Comparison of ENCODE assay signal across 17 cellular contexts in genomic region chr1:221419513-221420088, GRCh38.
DNase-seq lines count a peak whose midpoint lies in the region; ATAC-seq and TF ChIP-seq lines count a peak whose summit lies in the region.
"Had no signal": no experiment of that assay in that cellular context is flagged by ENCODE, and none has a peak within 500 bp of the region (broad histone marks: within the 10 kb centered on the region; RNA-seq: fewer than 3 reads in every experiment).

No MANE protein-coding gene starts in this region.

- no peak for TF ChIP-seq CTCF in AG09319 (IDR thresholded peaks at IDR 0.05; ENCODE audit: low read depth, low read length)
- TF ChIP-seq CTCF in astrocyte of the spinal cord (IDR thresholded peaks at IDR 0.05; ENCODE audit: low read depth, low read length) = no peak
- TF ChIP-seq CTCF in coronary artery (IDR thresholded peaks at IDR 0.05) = no peak

- peak; percentile 51 for DNase-seq in AG09319 (ENCODE audit: extremely low read depth, low read depth)
- DNase-seq in HS-5 (ENCODE audit: low read depth) = peak; percentile 53
- peak; percentile 86 for DNase-seq in astrocyte of the spinal cord (ENCODE audit: low read depth, low spot score)
- peak; percentile 20 for DNase-seq in glomerular visceral epithelial cell (ENCODE audit: extremely low spot score)
- DNase-seq in stimulated activated naive CD8-positive, alpha-beta T cell treated with anti-CD3 and anti-CD28 coated beads, Interleukin-15, amount 100 ng/mL, for 72 hours = no peak
- no peak for DNase-seq in T1000 (lab: John Stamatoyannopoulos, UW)
- no peak for DNase-seq in coronary artery (ENCODE audit: low spot score)
- DNase-seq in HT-29 (ENCODE audit: low spot score) = no peak
- DNase-seq: activated CD4-positive, alpha-beta memory T cell treated with anti-CD3 and anti-CD28 coated beads, Interleukin-2, amount 10 ng/mL, durations not matched to agents 7 days and 5 days; GDM1; NCI-H1092; NCI-H510A treated with DMSO at 0.1 percent for 48 hours; Peyer's patch; psoas muscle; stimulated activated CD4-positive, alpha-beta T cell treated with anti-CD3 and anti-CD28 coated beads, Interleukin-4, amount 100 ng/mL, for 4 hours had no signal

- no peak overlapping the region for H3K4me3 ChIP-seq in astrocyte of the spinal cord (ENCODE audit: low read depth, low read length)
- H3K4me3 ChIP-seq in coronary artery = no peak overlapping the region
- H3K4me3 ChIP-seq: BLaER1 treated with 17β-estradiol and CSF1 and Interleukin-3, amounts not matched to agents 10 nM and 100 nM; Peyer's patch; psoas muscle had no signal

- no peaks in the 10 kb centered on the region for H3K9me3 Mint-ChIP-seq in stimulated activated naive CD8-positive, alpha-beta T cell treated with anti-CD3 and anti-CD28 coated beads, Interleukin-15, amount 100 ng/mL, for 72 hours
- H3K9me3 Mint-ChIP-seq: activated CD4-positive, alpha-beta memory T cell treated with anti-CD3 and anti-CD28 coated beads, Interleukin-2, amount 10 ng/mL, durations not matched to agents 7 days and 5 days; stimulated activated naive CD8-positive, alpha-beta T cell treated with anti-CD3 and anti-CD28 coated beads, Interleukin-15, Interleukin-2, amounts not matched to agents 100 ng/mL and 50 ng/mL, for 24 hours had no signal

- no peak overlapping the region for H3K4me3 Mint-ChIP-seq in stimulated activated naive CD8-positive, alpha-beta T cell treated with anti-CD3 and anti-CD28 coated beads, Interleukin-15, amount 100 ng/mL, for 72 hours
- H3K4me3 Mint-ChIP-seq: activated CD4-positive, alpha-beta memory T cell treated with anti-CD3 and anti-CD28 coated beads, Interleukin-2, amount 10 ng/mL, durations not matched to agents 7 days and 5 days; stimulated activated naive CD8-positive, alpha-beta T cell treated with anti-CD3 and anti-CD28 coated beads, Interleukin-15, Interleukin-2, amounts not matched to agents 100 ng/mL and 50 ng/mL, for 24 hours had no signal

- H3K27ac ChIP-seq in coronary artery = no peak overlapping the region
- H3K27ac ChIP-seq: BLaER1 treated with 17β-estradiol and CSF1 and Interleukin-3, amounts not matched to agents 10 nM and 100 nM; Peyer's patch; psoas muscle had no signal

- ATAC-seq in stimulated activated naive CD8-positive, alpha-beta T cell treated with anti-CD3 and anti-CD28 coated beads, Interleukin-15, amount 100 ng/mL, for 72 hours = no peak

- H3K4me1 Mint-ChIP-seq in stimulated activated naive CD8-positive, alpha-beta T cell treated with anti-CD3 and anti-CD28 coated beads, Interleukin-15, amount 100 ng/mL, for 72 hours = no peaks in the 10 kb centered on the region
- H3K4me1 Mint-ChIP-seq: activated CD4-positive, alpha-beta memory T cell treated with anti-CD3 and anti-CD28 coated beads, Interleukin-2, amount 10 ng/mL, durations not matched to agents 7 days and 5 days had no signal

- in situ Hi-C loops in astrocyte of the spinal cord (cut with HindIII; ENCODE audit: low sequenced_read_pairs) = no loop called here

- H3K27me3 Mint-ChIP-seq in stimulated activated naive CD8-positive, alpha-beta T cell treated with anti-CD3 and anti-CD28 coated beads, Interleukin-15, amount 100 ng/mL, for 72 hours = peaks cover 4% of the 10 kb centered on the region

- H3K27ac Mint-ChIP-seq in stimulated activated naive CD8-positive, alpha-beta T cell treated with anti-CD3 and anti-CD28 coated beads, Interleukin-15, amount 100 ng/mL, for 72 hours = no peak overlapping the region
- H3K27ac Mint-ChIP-seq: activated CD4-positive, alpha-beta memory T cell treated with anti-CD3 and anti-CD28 coated beads, Interleukin-2, amount 10 ng/mL, durations not matched to agents 7 days and 5 days; stimulated activated naive CD8-positive, alpha-beta T cell treated with anti-CD3 and anti-CD28 coated beads, Interleukin-15, Interleukin-2, amounts not matched to agents 100 ng/mL and 50 ng/mL, for 24 hours had no signal

Comparison
In these comparisons a context has a peak if more than half of its experiments do, and no peak if none do; other contexts are left out.
1. DNase-seq: peak in AG09319 (single experiment), HS-5 (single experiment), astrocyte of the spinal cord (single experiment) and glomerular visceral epithelial cell (single experiment); none in stimulated activated naive CD8-positive, alpha-beta T cell treated with anti-CD3 and anti-CD28 coated beads, Interleukin-15, amount 100 ng/mL, for 72 hours (0 of 2), T1000 (single experiment), coronary artery (single experiment) and HT-29 (single experiment).